Comparison of ENCODE assay signal across 8 cellular contexts in the genomic region with DNA sequence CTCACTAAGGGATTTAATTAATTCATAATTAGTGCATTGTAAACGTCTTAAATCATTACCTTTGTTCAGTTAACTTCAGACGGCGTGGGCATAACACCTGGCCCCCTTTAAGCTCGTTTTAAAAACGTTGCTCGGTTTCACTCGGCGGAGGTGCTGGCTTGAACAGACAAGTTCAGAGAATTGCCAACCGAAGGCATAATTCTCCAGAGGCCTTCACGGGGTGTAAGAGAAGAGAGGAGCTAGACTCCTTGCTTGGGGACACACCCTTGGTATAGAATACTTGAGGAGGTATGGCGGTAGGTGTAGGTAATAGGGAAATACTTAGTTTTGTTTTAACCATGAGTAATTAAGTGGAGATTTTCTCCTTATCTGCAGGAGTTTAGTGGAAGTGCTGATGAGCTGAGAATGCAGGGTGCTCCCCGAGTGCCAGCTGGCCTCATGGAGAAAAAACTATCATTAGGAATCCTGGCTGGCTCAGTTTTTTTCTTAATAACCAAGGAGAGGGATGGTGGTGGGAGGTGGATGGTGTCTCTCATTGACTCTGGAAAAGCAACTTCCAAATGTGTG. TPM values are rescaled to one million over a fixed set of nuclear protein-coding genes. Genes with fewer than 3 reads are reported as not detected.
DNase-seq lines count a peak whose midpoint lies in the region; ATAC-seq and TF ChIP-seq lines count a peak whose summit lies in the region.

No MANE protein-coding gene starts in this region.

- H3K79me2 ChIP-seq in osteoblast (ENCODE audit: insufficient read depth, low read length), result peaks cover 28% of the 10 kb centered on the region

- H3K36me3 ChIP-seq in osteoblast (ENCODE audit: insufficient read depth, low read length), result no peaks in the 10 kb centered on the region

- H3K27me3 ChIP-seq in osteoblast (ENCODE audit: insufficient read depth, low read length), result no peaks in the 10 kb centered on the region

- peak overlapping the region; percentile 78 for H3K27ac Mint-ChIP-seq in Calu3 (ENCODE audit: unreplicated experiment)

- intact Hi-C loops in Calu3 (cut with micrococcal nuclease; ENCODE audit: unreplicated experiment), result loop anchor here (2.0 kb wide), 1 partner anchor 83 kb away; no protein-coding TSS in a partner anchor

- H3K4me1 ChIP-seq in osteoblast (ENCODE audit: insufficient read depth, low read length), result peaks cover 12% of the 10 kb centered on the region

- no peak for ATAC-seq in HG02642 (IDR thresholded peaks at IDR 0.05; ENCODE audit: poor library complexity, unreplicated experiment)

- CTCF ChIA-PET in Calu3 (lab: Charles Lee), result interaction anchor here (1.1 to 1.3 kb wide), 2 partner anchors 21 to 28 kb away, joined by 3 read pairs; no protein-coding TSS in a partner anchor

- H3K4me2 ChIP-seq in osteoblast (ENCODE audit: insufficient read depth, low read length), result peak overlapping the region; percentile 95

- H2AFZ ChIP-seq in osteoblast (ENCODE audit: low read length), result peak overlapping the region; percentile 56

- BruUV-seq in Calu3 (replicated peaks; lab: Mats Ljungman, UMichigan), result TSS peak; percentile 46

- H3K9me3 Mint-ChIP-seq in Calu3 (ENCODE audit: low read depth, unreplicated experiment), result no peaks in the 10 kb centered on the region

- H4K20me1 ChIP-seq in osteoblast (ENCODE audit: insufficient read depth, low read length), result no peaks in the 10 kb centered on the region

- H3K36me3 Mint-ChIP-seq in Calu3 (ENCODE audit: insufficient read depth, unreplicated experiment), result peaks cover 19% of the 10 kb centered on the region

- peak overlapping the region; percentile 88 for H3K4me3 ChIP-seq in osteoblast (ENCODE audit: insufficient read depth, low read length)

- peak overlapping the region; percentile 78 for H3K4me3 Mint-ChIP-seq in Calu3 (ENCODE audit: low read depth, unreplicated experiment)

- H3K27ac ChIP-seq in epithelial cell of prostate (peak overlapping the region; percentile 57), osteoblast (ENCODE audit: low read depth, low read length) (peak overlapping the region; percentile 62)

- H3K4me1 Mint-ChIP-seq in Calu3 (ENCODE audit: low read depth, unreplicated experiment), result no peaks in the 10 kb centered on the region

- no peaks in the 10 kb centered on the region for H3K9me3 ChIP-seq in osteoblast (ENCODE audit: low read depth, low read length)

- DNase-seq in Calu3 (no peak), NCI-H524 treated with DMSO at 0.1 percent for 48 hours (lab: John Stamatoyannopoulos, UW) (peak; percentile 13), epithelial cell of prostate (ENCODE audit: low read depth, low spot score) (no peak), osteoblast (ENCODE audit: insufficient read length, low spot score, missing footprints) (peak; percentile 71), NCI-H1694 treated with DMSO at 0.1 percent for 48 hours (lab: John Stamatoyannopoulos, UW) (no peak), cerebellar nuclear complex (lab: John Stamatoyannopoulos, UW) (no peak)
- no peak for DNase-seq in activated T-cell treated with anti-CD3 and anti-CD28 coated beads, Interleukin-2, amount 50 U/mL, for 1 hour

- H3K27me3 Mint-ChIP-seq in Calu3 (ENCODE audit: unreplicated experiment), result no peaks in the 10 kb centered on the region

- no peak for TF ChIP-seq CTCF in Calu3 (IDR thresholded peaks at IDR 0.05; ENCODE audit: unreplicated experiment)
- TF ChIP-seq CTCF in osteoblast (IDR thresholded peaks at IDR 0.05; ENCODE audit: extremely low read depth, low read depth, low read length), result no peak

RNA-seq across cellular contexts. Expression of a gene that starts 0.9 kb away (rescaled TPM):
- total RNA-seq in Calu3 (2022) (11.5 and 12.6 TPM in 2 replicates), osteoblast (23.2 and 23.6 TPM in 2 replicates)

RNA-seq across cellular contexts. Expression of a gene that starts 59.6 kb away (rescaled TPM):
- total RNA-seq in Calu3 (2022) (0.21 and 0.93 TPM in 2 replicates), osteoblast (10.9 and 11.2 TPM in 2 replicates)

Comparison
In these comparisons a context has a peak if more than half of its experiments do, and no peak if none do; other contexts are left out.
1. DNase-seq: peak in NCI-H524 treated with DMSO at 0.1 percent for 48 hours (single experiment) and osteoblast (single experiment); none in Calu3 (single experiment), epithelial cell of prostate (single experiment), NCI-H1694 treated with DMSO at 0.1 percent for 48 hours (single experiment), cerebellar nuclear complex (0 of 2) and activated T-cell treated with anti-CD3 and anti-CD28 coated beads, Interleukin-2, amount 50 U/mL, for 1 hour (single experiment).